Comparison of ENCODE assay signal across 21 cellular contexts in the genomic region with DNA sequence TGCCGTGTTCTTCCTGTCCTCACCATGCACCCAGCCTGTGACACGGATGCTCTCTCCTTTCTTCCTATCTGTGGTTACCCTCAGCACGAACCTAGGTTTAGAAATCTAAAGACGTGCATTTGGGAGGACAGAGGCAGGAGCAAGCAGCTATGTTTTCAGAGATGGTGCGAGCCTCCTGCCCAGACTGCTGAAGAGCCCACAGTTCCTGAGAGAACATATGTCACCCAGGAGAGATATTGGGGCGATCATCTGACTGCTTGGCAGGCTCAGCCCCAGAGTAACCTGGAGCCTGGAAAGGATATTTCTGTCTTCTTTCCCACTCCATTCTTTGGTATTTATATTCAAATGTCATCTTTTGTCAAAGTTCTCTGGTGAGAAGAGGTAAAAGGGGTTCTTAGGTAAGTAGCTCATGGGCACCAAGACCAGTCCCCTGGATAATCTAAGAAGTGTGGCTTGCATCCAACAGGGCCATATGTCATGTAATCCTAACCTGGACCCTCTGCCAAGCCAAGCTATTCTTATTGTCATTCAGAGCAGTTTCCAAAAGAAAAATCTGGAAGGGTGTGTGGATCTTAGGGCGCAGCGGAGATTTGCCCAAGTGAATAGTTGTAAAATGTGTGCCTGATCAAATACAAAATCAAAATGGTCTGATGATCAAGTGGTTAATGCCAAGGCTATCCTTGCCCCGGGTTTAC. TPM values are rescaled to one million over a fixed set of nuclear protein-coding genes. Genes with fewer than 3 reads are reported as not detected.
"Had no signal": no experiment of that assay in that cellular context is flagged by ENCODE, and none has a peak within 500 bp of the region (broad histone marks: within the 10 kb centered on the region; RNA-seq: fewer than 3 reads in every experiment).

No MANE protein-coding gene starts in this region.

- ATAC-seq: heart left ventricle; left colon; left ventricle myocardium superior; natural killer cell treated with Interleukin-12 subunit alpha and Interleukin-12 subunit beta and Interleukin-15 and Interleukin-18, amount 100 ng/mL, for 72 hours; pancreas; right cardiac atrium had no signal

- H3K4me3 ChIP-seq: heart left ventricle, lung, neural progenitor cell, pancreas, stomach, thoracic aorta, transverse colon had no signal

- H3K9me3 ChIP-seq: pancreas, thoracic aorta, transverse colon had no signal

- DNase-seq: effector CD8-positive, alpha-beta T cell; heart left ventricle; hippocampal formation; left colon; left ventricle myocardium superior; mesenchymal stem cell; midbrain; occipital lobe; pancreas; right cardiac atrium; small intestine; stimulated activated CD4-positive, alpha-beta T cell treated with anti-CD3 and anti-CD28 coated beads, Interleukin-12 subunit alpha, Interleukin-12 subunit beta, amount 100 ng/mL, for 4 hours; stimulated activated naive CD4-positive, alpha-beta T cell; stomach; transverse colon had no signal

- H3K4me2 ChIP-seq: neural progenitor cell had no signal

- H3K36me3 ChIP-seq: heart left ventricle, neural progenitor cell, pancreas, stomach, thoracic aorta, transverse colon had no signal

- H3K9ac ChIP-seq: neural progenitor cell had no signal

- H3K27ac ChIP-seq: heart left ventricle, neural progenitor cell, pancreas, stomach, thoracic aorta, transverse colon had no signal

- H2AFZ ChIP-seq: neural progenitor cell had no signal

- H3K27me3 ChIP-seq: heart left ventricle, neural progenitor cell, pancreas, stomach, transverse colon had no signal

- H3K4me1 ChIP-seq: heart left ventricle, pancreas, stomach, transverse colon had no signal

RNA-seq across cellular contexts. Expression of a gene that starts 59.5 kb away (rescaled TPM):
- total RNA-seq: dermis microvascular lymphatic vessel endothelial cell, glomerular endothelial cell had no signal
